ENCODE assay signal across 14 cellular contexts in genomic region chr9:69888876-69889585, GRCh38.
DNase-seq lines count a peak whose midpoint lies in the region; ATAC-seq, FAIRE-seq and TF ChIP-seq lines count a peak whose summit lies in the region.
"Had no signal": no experiment of that assay in that cellular context is flagged by ENCODE, and none has a peak within 500 bp of the region (broad histone marks: within the 10 kb centered on the region; RNA-seq: fewer than 3 reads in every experiment).

No MANE protein-coding gene starts in this region.

- H2BK5ac ChIP-seq in H1 (ENCODE audit: low read depth, low read length), result no peak overlapping the region
- no peak overlapping the region for H2BK5ac ChIP-seq in neuronal stem cell (ENCODE audit: low read length)

- H3K56ac ChIP-seq in H1 (replicated peaks; ENCODE audit: insufficient read length, low read depth, low read length), result no peak overlapping the region

- no peak overlapping the region for H3K4me2 ChIP-seq in H1 (ENCODE audit: insufficient read depth in 1 of 2, low read depth in 2 of 2, low read length in 2 of 2)
- no peak overlapping the region for H3K4me2 ChIP-seq in neuronal stem cell (ENCODE audit: insufficient read depth, low read length, poor library complexity, severe bottlenecking)
- H3K4me2 ChIP-seq: BLaER1 treated with 17β-estradiol and CSF1 and Interleukin-3, amounts not matched to agents 10 nM and 100 nM had no signal

- TF ChIP-seq CTCF in H1 (IDR thresholded peaks at IDR 0.05; ENCODE audit: control extremely low read depth in 1 of 3, insufficient read depth in 1 of 3, low read depth in 1 of 3, low read length in 3 of 3), result no peak

- DNase-seq in NOMO-1 (lab: John Stamatoyannopoulos, UW; ENCODE audit: unreplicated experiment in 2 of 2) (peak; percentile 6 to 50), NOMO-1 treated with dmso at 0.1 percent for 144 hours (lab: John Stamatoyannopoulos, UW; ENCODE audit: unreplicated experiment) (no peak), MV-4-11 (lab: John Stamatoyannopoulos, UW) (peak; percentile 33), H1 (ENCODE audit: low read depth in 1 of 2, low spot score in 2 of 2) (no peak), neuronal stem cell (ENCODE audit: low spot score) (no peak), NCI-H2227 (lab: John Stamatoyannopoulos, UW; ENCODE audit: unreplicated experiment) (no peak), iPS-NIHi11 (ENCODE audit: low spot score) (no peak), left colon (no peak)
- DNase-seq: IMR-90, NCI-H1092, NCI-H187 had no signal

- H2BK120ac ChIP-seq in H1 (replicated peaks; ENCODE audit: low read depth, low read length) (no peak overlapping the region), neuronal stem cell (ENCODE audit: low read depth, low read length) (no peak overlapping the region)

- H3K14ac ChIP-seq in H1 (ENCODE audit: insufficient read length) (no peak overlapping the region), neuronal stem cell (ENCODE audit: low read length) (no peak overlapping the region)

- intact Hi-C loops in left colon (cut with DNase I, micrococcal nuclease), result loop anchor here in 1 of 2 donors (10.0 kb wide), 1 partner anchor 214 kb away; the partner anchor contains the start of gene APBA1

- H4K91ac ChIP-seq in H1 (replicated peaks; ENCODE audit: insufficient read length, low read length) (no peak overlapping the region), neuronal stem cell (ENCODE audit: low read depth, low read length, poor library complexity) (no peak overlapping the region)

- no peak overlapping the region for H2AK5ac ChIP-seq in H1 (ENCODE audit: low read depth, low read length)
- H2AK5ac ChIP-seq in neuronal stem cell (ENCODE audit: low read depth, low read length), result no peak overlapping the region

- H3K23me2 ChIP-seq in H1 (ENCODE audit: low read depth, low read length), result no peaks in the 10 kb centered on the region

- no peak for TF ChIP-seq RAD21 in H1 (IDR thresholded peaks at IDR 0.05 in 1 of 2, conservative IDR thresholded peaks at IDR 0.05 in 1 of 2; ENCODE audit: low read depth in 2 of 2, low read length in 2 of 2)

- H3K36me3 ChIP-seq in H1 (ENCODE audit: control insufficient read depth in 2 of 4, insufficient read depth in 4 of 4, low read length in 3 of 4) (no peaks in the 10 kb centered on the region), neuronal stem cell (replicated peaks in 1 of 2; ENCODE audit: control insufficient read depth in 2 of 2, insufficient read depth in 2 of 2, low read length in 2 of 2) (no peaks in the 10 kb centered on the region)
- H3K36me3 ChIP-seq: BLaER1 treated with 17β-estradiol and CSF1 and Interleukin-3, amounts not matched to agents 10 nM and 100 nM had no signal

- no peak overlapping the region for H2BK15ac ChIP-seq in H1 (ENCODE audit: low read length)
- H2BK15ac ChIP-seq in neuronal stem cell (ENCODE audit: low read length), result no peak overlapping the region

- H3K4me3 ChIP-seq in H1 (ENCODE audit: extremely low read depth in 1 of 4, insufficient read depth in 2 of 4, low read depth in 3 of 4, low read length in 4 of 4), result no peak overlapping the region
- no peak overlapping the region for H3K4me3 ChIP-seq in neuronal stem cell (ENCODE audit: low read length in 2 of 2)
- H3K4me3 ChIP-seq: BLaER1 treated with 17β-estradiol and CSF1 and Interleukin-3, amounts not matched to agents 10 nM and 100 nM had no signal

- no peak overlapping the region for H4K8ac ChIP-seq in H1 (ENCODE audit: extremely low read depth, insufficient read depth, low read length)
- H4K8ac ChIP-seq in neuronal stem cell (ENCODE audit: low read depth, low read length), result no peak overlapping the region

- no peak overlapping the region for H4K5ac ChIP-seq in H1 (ENCODE audit: insufficient read length, low read depth, low read length)

- H3K9me3 ChIP-seq in H1 (ENCODE audit: insufficient read depth in 2 of 2, low read depth in 1 of 2, low read length in 1 of 2), result no peaks in the 10 kb centered on the region
- H3K9me3 ChIP-seq in neuronal stem cell (replicated peaks in 1 of 2; ENCODE audit: control insufficient read depth in 2 of 2, insufficient read depth in 1 of 2, low read depth in 1 of 2, low read length in 2 of 2), result peaks cover 0 to 3% of the 10 kb centered on the region in 2 donors
- H3K9me3 ChIP-seq: BLaER1 treated with 17β-estradiol and CSF1 and Interleukin-3, amounts not matched to agents 10 nM and 100 nM had no signal

- H3K27me3 ChIP-seq in H1 (replicated peaks in 1 of 4; ENCODE audit: control insufficient read depth in 3 of 4, extremely low read depth in 1 of 4, insufficient read depth in 3 of 4, low read length in 3 of 4) (no peaks in the 10 kb centered on the region), neuronal stem cell (ENCODE audit: control insufficient read depth in 3 of 3, insufficient read depth in 3 of 3, low read depth in 1 of 3, low read length in 3 of 3) (no peaks in the 10 kb centered on the region)
- H3K27me3 ChIP-seq: BLaER1 treated with 17β-estradiol and CSF1 and Interleukin-3, amounts not matched to agents 10 nM and 100 nM had no signal

- no peaks in the 10 kb centered on the region for H3K4me1 ChIP-seq in H1 (replicated peaks in 1 of 4; ENCODE audit: control insufficient read depth in 3 of 4, insufficient read depth in 4 of 4, low read length in 3 of 4)
- H3K4me1 ChIP-seq in neuronal stem cell (ENCODE audit: control insufficient read depth in 2 of 2, insufficient read depth in 1 of 2, low read depth in 1 of 2, low read length in 2 of 2), result peaks cover 0 to 11% of the 10 kb centered on the region in 2 donors

- no peak overlapping the region for H2BK20ac ChIP-seq in H1 (ENCODE audit: low read length)

- TF ChIP-seq EP300 in H1 (IDR thresholded peaks at IDR 0.05; ENCODE audit: borderline replicate concordance in 1 of 2, low read depth in 2 of 2, low read length in 2 of 2), result no peak

- H2BK12ac ChIP-seq in H1 (ENCODE audit: low read depth, low read length) (no peak overlapping the region), neuronal stem cell (ENCODE audit: low read length) (no peak overlapping the region)

- H3K27ac ChIP-seq in H1 (ENCODE audit: low read depth, low read length), result no peak overlapping the region
- H3K27ac ChIP-seq in neuronal stem cell (replicated peaks; ENCODE audit: low read length), result no peak overlapping the region
- H3K27ac ChIP-seq: 22Rv1; BLaER1 treated with 17β-estradiol and CSF1 and Interleukin-3, amounts not matched to agents 10 nM and 100 nM had no signal

- H3K9ac ChIP-seq in H1 (replicated peaks in 1 of 4; ENCODE audit: extremely low read depth in 1 of 4, low read depth in 3 of 4, low read length in 3 of 4) (no peak overlapping the region), neuronal stem cell (ENCODE audit: low read depth, low read length, poor library complexity) (no peak overlapping the region)
- H3K9ac ChIP-seq: BLaER1 treated with 17β-estradiol and CSF1 and Interleukin-3, amounts not matched to agents 10 nM and 100 nM had no signal

- H3K79me2 ChIP-seq in H1 (ENCODE audit: control insufficient read depth in 1 of 2, insufficient read depth in 2 of 2, low read length in 2 of 2), result no peaks in the 10 kb centered on the region

- CTCF ChIA-PET in H1 (lab: Charles Lee; ENCODE audit: partially characterized antibody), result interaction anchor here (0.6 kb wide), 1 partner anchor 337 kb away, joined by 3 read pairs; no protein-coding TSS in a partner anchor

- no peaks in the 10 kb centered on the region for H3K79me1 ChIP-seq in H1 (ENCODE audit: low read depth, low read length)
- H3K79me1 ChIP-seq in neuronal stem cell (ENCODE audit: low read depth, low read length), result no peaks in the 10 kb centered on the region

- no peaks in the 10 kb centered on the region for H4K20me1 ChIP-seq in H1 (replicated peaks in 1 of 2; ENCODE audit: control insufficient read depth in 1 of 2, insufficient read depth in 2 of 2, low read length in 2 of 2)
- H4K20me1 ChIP-seq: BLaER1 treated with 17β-estradiol and CSF1 and Interleukin-3, amounts not matched to agents 10 nM and 100 nM had no signal

- 89% methylated on average over 4 of the region's 4 CpGs; no CpG with 5 or more reads in 1 of the 2 experiments for WGBS in H1 (ENCODE audit: extremely low coverage in 1 of 2, insufficient coverage in 1 of 2, insufficient read length in 1 of 2, insufficient replicate concordance in 2 of 2, low coverage in 1 of 2, low lambda C conversion rate in 2 of 2, missing lambda C conversion rate in 1 of 2), 2 experiments
- WGBS in neuronal stem cell (ENCODE audit: extremely low coverage in 2 of 2, insufficient read length in 2 of 2, insufficient replicate concordance in 1 of 2), 2 donors, result no CpG with 5 or more reads among the region's 4 CpGs

- POLR2A ChIA-PET in H1 (lab: Charles Lee; ENCODE audit: partially characterized antibody), result no interaction called here

- no peak for TF ChIP-seq POLR2A in H1 (IDR thresholded peaks at IDR 0.05; ENCODE audit: control extremely low read depth in 1 of 2, low read depth in 2 of 2, low read length in 2 of 2)

- H2AFZ ChIP-seq in H1 (ENCODE audit: low read length) (no peak overlapping the region), neuronal stem cell (ENCODE audit: low read length) (peak overlapping the region; percentile 3)

- no peak for ATAC-seq in left colon

- no peak overlapping the region for H3K18ac ChIP-seq in H1 (ENCODE audit: extremely low read depth, low read length)
- no peak overlapping the region for H3K18ac ChIP-seq in neuronal stem cell (ENCODE audit: low read length)

- no peak overlapping the region for H3K4ac ChIP-seq in H1 (replicated peaks; ENCODE audit: insufficient read length, low read depth, low read length)
- no peak overlapping the region for H3K4ac ChIP-seq in neuronal stem cell (ENCODE audit: low read length)

- no peak overlapping the region for H3K23ac ChIP-seq in H1 (ENCODE audit: insufficient read length)
- H3K23ac ChIP-seq in neuronal stem cell (ENCODE audit: low read depth, low read length, poor library complexity), result no peak overlapping the region

- FAIRE-seq in H1 (lab: Jason Lieb, UNC), result peak; percentile 65
- FAIRE-seq: GM18507 had no signal

TF ChIP-seq in H1, 55 proteins besides CTCF, POLR2A, EP300 and RAD21:
- no peak for TF ChIP-seq PHF8 (conservative IDR thresholded peaks at IDR 0.05; ENCODE audit: low read depth, low read length)
- no peak for TF ChIP-seq BRCA1 (IDR thresholded peaks at IDR 0.05; ENCODE audit: low read depth, low read length)
- no peak for TF ChIP-seq USF2 (IDR thresholded peaks at IDR 0.05; ENCODE audit: low read length)
- no peak for TF ChIP-seq RNF2 (IDR thresholded peaks at IDR 0.05; ENCODE audit: borderline replicate concordance, low read depth, low read length, missing control alignments, poor library complexity, severe bottlenecking)

Comparison
In these comparisons a context has a peak if more than half of its experiments do, and no peak if none do; other contexts are left out.
1. DNase-seq: peak in NOMO-1 (2 of 2) and MV-4-11 (single experiment); none in NOMO-1 treated with dmso at 0.1 percent for 144 hours (single experiment), H1 (0 of 2), neuronal stem cell (single experiment), NCI-H2227 (single experiment), iPS-NIHi11 (single experiment) and left colon (0 of 2).